In the genomic region with DNA sequence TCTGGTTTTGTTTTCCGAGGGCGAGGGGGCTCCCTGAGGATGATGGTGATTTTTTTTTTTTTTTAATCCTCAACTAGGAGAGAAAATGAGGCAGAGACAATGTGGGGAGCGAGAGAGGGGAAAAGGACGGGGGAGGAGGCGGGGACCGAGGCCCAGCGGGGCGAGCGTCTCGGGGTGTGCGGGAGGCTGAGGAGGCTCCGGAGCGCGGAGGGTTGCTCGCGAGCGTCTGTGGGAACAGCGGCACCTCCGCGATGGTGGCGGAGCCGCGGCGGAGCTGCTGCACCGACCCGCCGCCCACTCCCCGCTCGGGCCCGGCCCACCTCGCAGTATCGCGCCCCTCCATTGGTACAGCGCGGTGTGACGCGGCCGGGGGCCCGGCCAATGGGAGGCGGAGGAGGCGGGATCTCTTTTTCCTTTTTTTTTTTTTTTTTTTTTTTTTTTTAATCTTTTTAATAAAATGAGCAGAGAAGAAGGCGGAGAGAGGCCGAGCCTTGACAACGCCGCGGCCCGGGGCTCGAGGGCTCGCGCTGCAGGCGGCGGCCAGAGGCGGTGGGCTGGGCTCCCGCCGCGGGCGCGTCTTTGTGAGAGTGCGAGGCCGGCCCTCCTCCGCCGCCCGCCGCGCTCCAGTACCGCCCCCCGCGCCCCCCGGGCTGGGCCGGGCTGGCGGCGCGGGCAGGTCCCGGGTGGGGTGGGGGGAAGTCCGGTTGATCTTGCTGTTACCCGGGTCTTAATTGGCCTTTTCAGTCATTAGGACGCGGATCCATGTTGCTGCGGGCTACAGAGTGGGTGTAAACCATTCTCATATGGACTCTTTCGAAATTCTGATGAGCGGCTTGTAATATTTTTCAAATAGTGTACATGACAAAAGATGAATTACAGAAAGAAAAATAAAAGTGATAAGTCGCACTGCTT, we compare ENCODE assay signal across 1 cellular context.
A peak's percentile ranks its signal among the peaks of the same experiment; 100 is the strongest.
TF ChIP-seq lines count a peak whose summit lies in the region.

A gene (minus strand): TSS at position 228 of the 912 bp plus-strand sequence.

TF ChIP-seq in HEK293, 187 proteins besides CTCF, POLR2A, EP300 and RAD21 (continued from another document and continues in another):
- TF ChIP-seq, protein P1, sequence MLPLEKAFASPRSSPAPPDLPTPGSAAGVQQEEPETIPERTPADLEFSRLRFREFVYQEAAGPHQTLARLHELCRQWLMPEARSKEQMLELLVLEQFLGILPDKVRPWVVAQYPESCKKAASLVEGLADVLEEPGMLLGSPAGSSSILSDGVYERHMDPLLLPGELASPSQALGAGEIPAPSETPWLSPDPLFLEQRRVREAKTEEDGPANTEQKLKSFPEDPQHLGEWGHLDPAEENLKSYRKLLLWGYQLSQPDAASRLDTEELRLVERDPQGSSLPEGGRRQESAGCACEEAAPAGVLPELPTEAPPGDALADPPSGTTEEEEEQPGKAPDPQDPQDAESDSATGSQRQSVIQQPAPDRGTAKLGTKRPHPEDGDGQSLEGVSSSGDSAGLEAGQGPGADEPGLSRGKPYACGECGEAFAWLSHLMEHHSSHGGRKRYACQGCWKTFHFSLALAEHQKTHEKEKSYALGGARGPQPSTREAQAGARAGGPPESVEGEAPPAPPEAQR (tag by site-specific recombination; IDR thresholded peaks at IDR 0.05), result no peak
- TF ChIP-seq ZNF169 (tag by site-specific recombination; IDR thresholded peaks at IDR 0.05), result no peak
- 0 out of 2 replicates have a peak, but pooled peaks have one; percentile 48 for TF ChIP-seq ZNF660 (tag by site-specific recombination; IDR thresholded peaks at IDR 0.05)
- TF ChIP-seq ZNF37A (tag by site-specific recombination; IDR thresholded peaks at IDR 0.05), result no peak
- TF ChIP-seq ZNF140 (tag by site-specific recombination; IDR thresholded peaks at IDR 0.05), result no peak
- TF ChIP-seq ZNF2 (tag by site-specific recombination; IDR thresholded peaks at IDR 0.05), result peak; percentile 70
- TF ChIP-seq ZNF544 (tag by site-specific recombination; IDR thresholded peaks at IDR 0.05), result no peak
- TF ChIP-seq ZNF549 (tag by site-specific recombination; IDR thresholded peaks at IDR 0.05), result no peak
- peak; percentile 29; the same call in 1 of the 2 replicates for TF ChIP-seq ZNF561 (tag by site-specific recombination; IDR thresholded peaks at IDR 0.05; ENCODE audit: borderline replicate concordance)
- TF ChIP-seq ZXDB (tag by site-specific recombination; IDR thresholded peaks at IDR 0.05), result peak; percentile 61
- TF ChIP-seq ZBTB7A (tag by site-specific recombination; IDR thresholded peaks at IDR 0.05; ENCODE audit: low read depth), result peak; percentile 78
- TF ChIP-seq KLF9 (tag by site-specific recombination; IDR thresholded peaks at IDR 0.05; ENCODE audit: low read depth), result peak; percentile 48
- peak; percentile 77 for TF ChIP-seq ZBTB8A (tag by site-specific recombination; IDR thresholded peaks at IDR 0.05)
- peak; percentile 46; the same call in 1 of the 2 replicates for TF ChIP-seq ZNF677 (tag by site-specific recombination; IDR thresholded peaks at IDR 0.05)
- no peak for TF ChIP-seq GFI1B (tag by site-specific recombination; IDR thresholded peaks at IDR 0.05)
- TF ChIP-seq, protein P2, sequence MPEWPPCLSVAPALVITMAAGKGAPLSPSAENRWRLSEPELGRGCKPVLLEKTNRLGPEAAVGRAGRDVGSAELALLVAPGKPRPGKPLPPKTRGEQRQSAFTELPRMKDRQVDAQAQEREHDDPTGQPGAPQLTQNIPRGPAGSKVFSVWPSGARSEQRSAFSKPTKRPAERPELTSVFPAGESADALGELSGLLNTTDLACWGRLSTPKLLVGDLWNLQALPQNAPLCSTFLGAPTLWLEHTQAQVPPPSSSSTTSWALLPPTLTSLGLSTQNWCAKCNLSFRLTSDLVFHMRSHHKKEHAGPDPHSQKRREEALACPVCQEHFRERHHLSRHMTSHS (tag by site-specific recombination; IDR thresholded peaks at IDR 0.05), result no peak
- TF ChIP-seq KLF8 (tag by site-specific recombination; IDR thresholded peaks at IDR 0.05), result peak; percentile 72
- TF ChIP-seq YY1 (tag by site-specific recombination; IDR thresholded peaks at IDR 0.05), result peak; percentile 32; the same call in 1 of the 2 replicates
- TF ChIP-seq GLI4 (tag by site-specific recombination; IDR thresholded peaks at IDR 0.05), result no peak
- TF ChIP-seq, protein P3, sequence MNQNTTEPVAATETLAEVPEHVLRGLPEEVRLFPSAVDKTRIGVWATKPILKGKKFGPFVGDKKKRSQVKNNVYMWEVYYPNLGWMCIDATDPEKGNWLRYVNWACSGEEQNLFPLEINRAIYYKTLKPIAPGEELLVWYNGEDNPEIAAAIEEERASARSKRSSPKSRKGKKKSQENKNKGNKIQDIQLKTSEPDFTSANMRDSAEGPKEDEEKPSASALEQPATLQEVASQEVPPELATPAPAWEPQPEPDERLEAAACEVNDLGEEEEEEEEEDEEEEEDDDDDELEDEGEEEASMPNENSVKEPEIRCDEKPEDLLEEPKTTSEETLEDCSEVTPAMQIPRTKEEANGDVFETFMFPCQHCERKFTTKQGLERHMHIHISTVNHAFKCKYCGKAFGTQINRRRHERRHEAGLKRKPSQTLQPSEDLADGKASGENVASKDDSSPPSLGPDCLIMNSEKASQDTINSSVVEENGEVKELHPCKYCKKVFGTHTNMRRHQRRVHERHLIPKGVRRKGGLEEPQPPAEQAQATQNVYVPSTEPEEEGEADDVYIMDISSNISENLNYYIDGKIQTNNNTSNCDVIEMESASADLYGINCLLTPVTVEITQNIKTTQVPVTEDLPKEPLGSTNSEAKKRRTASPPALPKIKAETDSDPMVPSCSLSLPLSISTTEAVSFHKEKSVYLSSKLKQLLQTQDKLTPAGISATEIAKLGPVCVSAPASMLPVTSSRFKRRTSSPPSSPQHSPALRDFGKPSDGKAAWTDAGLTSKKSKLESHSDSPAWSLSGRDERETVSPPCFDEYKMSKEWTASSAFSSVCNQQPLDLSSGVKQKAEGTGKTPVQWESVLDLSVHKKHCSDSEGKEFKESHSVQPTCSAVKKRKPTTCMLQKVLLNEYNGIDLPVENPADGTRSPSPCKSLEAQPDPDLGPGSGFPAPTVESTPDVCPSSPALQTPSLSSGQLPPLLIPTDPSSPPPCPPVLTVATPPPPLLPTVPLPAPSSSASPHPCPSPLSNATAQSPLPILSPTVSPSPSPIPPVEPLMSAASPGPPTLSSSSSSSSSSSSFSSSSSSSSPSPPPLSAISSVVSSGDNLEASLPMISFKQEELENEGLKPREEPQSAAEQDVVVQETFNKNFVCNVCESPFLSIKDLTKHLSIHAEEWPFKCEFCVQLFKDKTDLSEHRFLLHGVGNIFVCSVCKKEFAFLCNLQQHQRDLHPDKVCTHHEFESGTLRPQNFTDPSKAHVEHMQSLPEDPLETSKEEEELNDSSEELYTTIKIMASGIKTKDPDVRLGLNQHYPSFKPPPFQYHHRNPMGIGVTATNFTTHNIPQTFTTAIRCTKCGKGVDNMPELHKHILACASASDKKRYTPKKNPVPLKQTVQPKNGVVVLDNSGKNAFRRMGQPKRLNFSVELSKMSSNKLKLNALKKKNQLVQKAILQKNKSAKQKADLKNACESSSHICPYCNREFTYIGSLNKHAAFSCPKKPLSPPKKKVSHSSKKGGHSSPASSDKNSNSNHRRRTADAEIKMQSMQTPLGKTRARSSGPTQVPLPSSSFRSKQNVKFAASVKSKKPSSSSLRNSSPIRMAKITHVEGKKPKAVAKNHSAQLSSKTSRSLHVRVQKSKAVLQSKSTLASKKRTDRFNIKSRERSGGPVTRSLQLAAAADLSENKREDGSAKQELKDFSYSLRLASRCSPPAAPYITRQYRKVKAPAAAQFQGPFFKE (tag by site-specific recombination; IDR thresholded peaks at IDR 0.05; ENCODE audit: borderline replicate concordance), result no peak
- TF ChIP-seq ZFP41 (tag by site-specific recombination; IDR thresholded peaks at IDR 0.05; ENCODE audit: borderline replicate concordance), result no peak
- TF ChIP-seq ZNF146 (tag by site-specific recombination; IDR thresholded peaks at IDR 0.05), result no peak
- no peak for TF ChIP-seq ZNF214 (tag by site-specific recombination; IDR thresholded peaks at IDR 0.05; ENCODE audit: borderline replicate concordance)
- no peak for TF ChIP-seq ZNF184 (tag by site-specific recombination; IDR thresholded peaks at IDR 0.05)
- TF ChIP-seq, protein P4, sequence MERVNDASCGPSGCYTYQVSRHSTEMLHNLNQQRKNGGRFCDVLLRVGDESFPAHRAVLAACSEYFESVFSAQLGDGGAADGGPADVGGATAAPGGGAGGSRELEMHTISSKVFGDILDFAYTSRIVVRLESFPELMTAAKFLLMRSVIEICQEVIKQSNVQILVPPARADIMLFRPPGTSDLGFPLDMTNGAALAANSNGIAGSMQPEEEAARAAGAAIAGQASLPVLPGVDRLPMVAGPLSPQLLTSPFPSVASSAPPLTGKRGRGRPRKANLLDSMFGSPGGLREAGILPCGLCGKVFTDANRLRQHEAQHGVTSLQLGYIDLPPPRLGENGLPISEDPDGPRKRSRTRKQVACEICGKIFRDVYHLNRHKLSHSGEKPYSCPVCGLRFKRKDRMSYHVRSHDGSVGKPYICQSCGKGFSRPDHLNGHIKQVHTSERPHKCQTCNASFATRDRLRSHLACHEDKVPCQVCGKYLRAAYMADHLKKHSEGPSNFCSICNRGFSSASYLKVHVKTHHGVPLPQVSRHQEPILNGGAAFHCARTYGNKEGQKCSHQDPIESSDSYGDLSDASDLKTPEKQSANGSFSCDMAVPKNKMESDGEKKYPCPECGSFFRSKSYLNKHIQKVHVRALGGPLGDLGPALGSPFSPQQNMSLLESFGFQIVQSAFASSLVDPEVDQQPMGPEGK (tag by site-specific recombination; IDR thresholded peaks at IDR 0.05), result peak; percentile 76
- no peak for TF ChIP-seq ZNF239 (tag by site-specific recombination; IDR thresholded peaks at IDR 0.05)
- TF ChIP-seq ZNF366 (tag by site-specific recombination; conservative IDR thresholded peaks at IDR 0.05), result no peak
- TF ChIP-seq, protein P5, sequence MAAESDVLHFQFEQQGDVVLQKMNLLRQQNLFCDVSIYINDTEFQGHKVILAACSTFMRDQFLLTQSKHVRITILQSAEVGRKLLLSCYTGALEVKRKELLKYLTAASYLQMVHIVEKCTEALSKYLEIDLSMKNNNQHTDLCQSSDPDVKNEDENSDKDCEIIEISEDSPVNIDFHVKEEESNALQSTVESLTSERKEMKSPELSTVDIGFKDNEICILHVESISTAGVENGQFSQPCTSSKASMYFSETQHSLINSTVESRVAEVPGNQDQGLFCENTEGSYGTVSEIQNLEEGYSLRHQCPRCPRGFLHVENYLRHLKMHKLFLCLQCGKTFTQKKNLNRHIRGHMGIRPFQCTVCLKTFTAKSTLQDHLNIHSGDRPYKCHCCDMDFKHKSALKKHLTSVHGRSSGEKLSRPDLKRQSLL (tag by site-specific recombination; IDR thresholded peaks at IDR 0.05), result peak; percentile 49; the same call in 1 of the 2 replicates
- TF ChIP-seq ZNF501 (tag by site-specific recombination; IDR thresholded peaks at IDR 0.05), result peak; percentile 81; the same call in 1 of the 2 replicates
- no peak for TF ChIP-seq PRDM1 (tag by site-specific recombination; IDR thresholded peaks at IDR 0.05)
- TF ChIP-seq, protein P6, sequence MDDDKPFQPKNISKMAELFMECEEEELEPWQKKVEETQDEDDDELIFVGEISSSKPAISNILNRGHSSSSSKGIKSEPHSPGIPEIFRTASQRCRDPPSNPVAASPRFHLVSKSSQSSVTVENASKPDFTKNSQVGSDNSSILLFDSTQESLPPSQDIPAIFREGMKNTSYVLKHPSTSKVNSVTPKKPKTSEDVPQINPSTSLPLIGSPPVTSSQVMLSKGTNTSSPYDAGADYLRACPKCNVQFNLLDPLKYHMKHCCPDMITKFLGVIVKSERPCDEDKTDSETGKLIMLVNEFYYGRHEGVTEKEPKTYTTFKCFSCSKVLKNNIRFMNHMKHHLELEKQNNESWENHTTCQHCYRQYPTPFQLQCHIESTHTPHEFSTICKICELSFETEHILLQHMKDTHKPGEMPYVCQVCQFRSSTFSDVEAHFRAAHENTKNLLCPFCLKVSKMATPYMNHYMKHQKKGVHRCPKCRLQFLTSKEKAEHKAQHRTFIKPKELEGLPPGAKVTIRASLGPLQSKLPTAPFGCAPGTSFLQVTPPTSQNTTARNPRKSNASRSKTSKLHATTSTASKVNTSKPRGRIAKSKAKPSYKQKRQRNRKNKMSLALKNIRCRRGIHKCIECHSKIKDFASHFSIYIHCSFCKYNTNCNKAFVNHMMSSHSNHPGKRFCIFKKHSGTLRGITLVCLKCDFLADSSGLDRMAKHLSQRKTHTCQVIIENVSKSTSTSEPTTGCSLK (tag by site-specific recombination; IDR thresholded peaks at IDR 0.05), result no peak
- TF ChIP-seq BCL11A (tag by site-specific recombination; IDR thresholded peaks at IDR 0.05; ENCODE audit: low read depth), result no peak
- TF ChIP-seq ZBTB21 (tag by site-specific recombination; IDR thresholded peaks at IDR 0.05), result no peak
- TF ChIP-seq ZNF341 (tag by site-specific recombination; IDR thresholded peaks at IDR 0.05; ENCODE audit: low read depth), result peak; percentile 98
- no peak for TF ChIP-seq ZNF112 (tag by site-specific recombination; IDR thresholded peaks at IDR 0.05)
- TF ChIP-seq ZBTB20 (tag by site-specific recombination; IDR thresholded peaks at IDR 0.05), result peak; percentile 68
- no peak for TF ChIP-seq ZNF121 (tag by site-specific recombination; IDR thresholded peaks at IDR 0.05)
- no peak for TF ChIP-seq YY2 (tag by site-specific recombination; IDR thresholded peaks at IDR 0.05)
- 0 out of 2 replicates have a peak, but pooled peaks have one; percentile 14 for TF ChIP-seq ZNF843 (tag by site-specific recombination; IDR thresholded peaks at IDR 0.05)
- TF ChIP-seq ZNF248 (tag by site-specific recombination; IDR thresholded peaks at IDR 0.05), result no peak
- TF ChIP-seq, protein P7, sequence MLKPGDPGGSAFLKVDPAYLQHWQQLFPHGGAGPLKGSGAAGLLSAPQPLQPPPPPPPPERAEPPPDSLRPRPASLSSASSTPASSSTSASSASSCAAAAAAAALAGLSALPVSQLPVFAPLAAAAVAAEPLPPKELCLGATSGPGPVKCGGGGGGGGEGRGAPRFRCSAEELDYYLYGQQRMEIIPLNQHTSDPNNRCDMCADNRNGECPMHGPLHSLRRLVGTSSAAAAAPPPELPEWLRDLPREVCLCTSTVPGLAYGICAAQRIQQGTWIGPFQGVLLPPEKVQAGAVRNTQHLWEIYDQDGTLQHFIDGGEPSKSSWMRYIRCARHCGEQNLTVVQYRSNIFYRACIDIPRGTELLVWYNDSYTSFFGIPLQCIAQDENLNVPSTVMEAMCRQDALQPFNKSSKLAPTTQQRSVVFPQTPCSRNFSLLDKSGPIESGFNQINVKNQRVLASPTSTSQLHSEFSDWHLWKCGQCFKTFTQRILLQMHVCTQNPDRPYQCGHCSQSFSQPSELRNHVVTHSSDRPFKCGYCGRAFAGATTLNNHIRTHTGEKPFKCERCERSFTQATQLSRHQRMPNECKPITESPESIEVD (tag by site-specific recombination; IDR thresholded peaks at IDR 0.05), result no peak
- no peak for TF ChIP-seq ZNF585B (tag by site-specific recombination; IDR thresholded peaks at IDR 0.05)
- no peak for TF ChIP-seq HOXD13 (CRISPR knock-in tag; IDR thresholded peaks at IDR 0.05; ENCODE audit: borderline replicate concordance)
- peak; percentile 79 for TF ChIP-seq SP2 (tag by site-specific recombination; IDR thresholded peaks at IDR 0.05)
- no peak for TF ChIP-seq ZFP37 (tag by site-specific recombination; IDR thresholded peaks at IDR 0.05)
- TF ChIP-seq ZFP69B (tag by site-specific recombination; IDR thresholded peaks at IDR 0.05), result peak; percentile 22; the same call in 1 of the 2 replicates
- TF ChIP-seq ZNF560 (tag by site-specific recombination; IDR thresholded peaks at IDR 0.05; ENCODE audit: borderline replicate concordance), result no peak
